Comparison of ENCODE assay signal across 8 cellular contexts in genomic region chr9:4792572-4793411, GRCh38. TPM values are rescaled to one million over a fixed set of nuclear protein-coding genes. Genes with fewer than 3 reads are reported as not detected.
DNase-seq lines count a peak whose midpoint lies in the region; ATAC-seq and TF ChIP-seq lines count a peak whose summit lies in the region.

TSS of gene RCL1 (plus strand) at chr9:4792944. CDS start at chr9:4793092, 148 bp downstream.

- WGBS in esophagus, 2 donors, result 0 to 1% methylated on average over 82 to 100 of the region's 100 CpGs

- intact Hi-C loops in PC-9 (cut with micrococcal nuclease; ENCODE audit: unreplicated experiment), result loop anchor here (2.0 kb wide), 1 partner anchor 192 kb away; the partner anchor contains the start of gene JAK2

- H3K9me3 ChIP-seq in PC-9 (ENCODE audit: insufficient read depth, low read depth) (no peaks in the 10 kb centered on the region), esophagus (ENCODE audit: control insufficient read depth in 2 of 2, insufficient read depth in 1 of 2, low read depth in 1 of 2, low read length in 1 of 2) (no peaks in the 10 kb centered on the region), mucosa of stomach (ENCODE audit: control insufficient read depth, low read length) (no peaks in the 10 kb centered on the region)

- peak within 1 kb of the TSS; percentile 69 for H3K27ac ChIP-seq in PC-9
- H3K27ac ChIP-seq in esophagus (ENCODE audit: low read depth in 2 of 2, low read length in 1 of 2), result peak within 1 kb of the TSS; percentile 80 to 84

- H3K27me3 Mint-ChIP-seq in activated T-cell treated with anti-CD3 and anti-CD28 coated beads, Interleukin-2, amount 50 U/mL, for 24 hours, result no peaks in the 10 kb centered on the region

- POLR2A ChIA-PET in PC-9 (lab: Charles Lee; ENCODE audit: unreplicated experiment), result interaction anchor here (0.6 kb wide), 1 partner anchor 831 kb away, joined by 3 read pairs; no protein-coding TSS in a partner anchor

- CTCF ChIA-PET in PC-9 (lab: Charles Lee), result interaction anchor here (0.8 kb wide), 1 partner anchor 23 kb away, joined by 10 read pairs; no protein-coding TSS in a partner anchor

- H3K36me3 ChIP-seq in PC-9 (ENCODE audit: low read depth) (no peaks in the 10 kb centered on the region), esophagus (ENCODE audit: control insufficient read depth in 2 of 2, insufficient read depth in 2 of 2, low read length in 1 of 2) (no peaks in the 10 kb centered on the region), mucosa of stomach (ENCODE audit: control insufficient read depth, insufficient read depth, low read length) (no peaks in the 10 kb centered on the region)

- H3K36me3 Mint-ChIP-seq in activated T-cell treated with anti-CD3 and anti-CD28 coated beads, Interleukin-2, amount 50 U/mL, for 24 hours (ENCODE audit: low read depth), result peaks cover 41% of the 10 kb centered on the region

- no peaks in the 10 kb centered on the region for H3K27me3 ChIP-seq in PC-9 (ENCODE audit: insufficient read depth, low read depth)
- H3K27me3 ChIP-seq in esophagus (ENCODE audit: control insufficient read depth in 1 of 2, insufficient read depth in 2 of 2, low read length in 2 of 2), result no peaks in the 10 kb centered on the region
- no peaks in the 10 kb centered on the region for H3K27me3 ChIP-seq in mucosa of stomach (ENCODE audit: control insufficient read depth, insufficient read depth, low read length)

- peak within 1 kb of the TSS; percentile 75 for H3K9ac ChIP-seq in mucosa of stomach (ENCODE audit: low read length)

- peak within 1 kb of the TSS; percentile 80 for H3K4me2 ChIP-seq in PC-9

- H3K4me3 ChIP-seq in Jurkat, Clone E6-1 (ENCODE audit: low read length), result peak within 1 kb of the TSS; percentile 83
- H3K4me3 ChIP-seq in PC-9, result peak within 1 kb of the TSS; percentile 94
- H3K4me3 ChIP-seq in esophagus (ENCODE audit: low read depth in 1 of 2, low read length in 2 of 2), result peak within 1 kb of the TSS; percentile 73 to 92
- peak within 1 kb of the TSS; percentile 75 for H3K4me3 ChIP-seq in mucosa of stomach (ENCODE audit: low read length)

- H3K9me3 Mint-ChIP-seq in activated T-cell treated with anti-CD3 and anti-CD28 coated beads, Interleukin-2, amount 50 U/mL, for 24 hours, result peaks cover 4% of the 10 kb centered on the region

- peak within 1 kb of the TSS; percentile 97 for H3K27ac Mint-ChIP-seq in activated T-cell treated with anti-CD3 and anti-CD28 coated beads, Interleukin-2, amount 50 U/mL, for 24 hours

- peaks cover 21% of the 10 kb centered on the region for H4K20me1 ChIP-seq in PC-9 (ENCODE audit: insufficient read depth)

- peaks cover 45% of the 10 kb centered on the region for H3K79me2 ChIP-seq in PC-9 (ENCODE audit: low read depth)

- DNase-seq in DMS153 (lab: John Stamatoyannopoulos, UW) (peak; percentile 91), PC-9 (peak; percentile 77 to 94)
- DNase-seq in Jurkat, Clone E6-1 (ENCODE audit: low read depth, low spot score), result peak; percentile 89
- peak; percentile 98 for DNase-seq in activated T-cell treated with anti-CD3 and anti-CD28 coated beads, Interleukin-2, amount 50 U/mL, for 24 hours
- peak; percentile 90 to 94 for DNase-seq in stimulated activated CD8-positive, alpha-beta memory T cell treated with anti-CD3 and anti-CD28 coated beads, Interleukin-7, amount 100 ng/mL, for 1 hour (ENCODE audit: low read depth in 2 of 2)

- BruUV-seq in PC-9 (replicated peaks; lab: Mats Ljungman, UMichigan), result no TSS peak

- H3K4me1 ChIP-seq in PC-9 (replicated peaks; ENCODE audit: insufficient read depth), result peaks cover 10% of the 10 kb centered on the region; the same call in 1 of the 2 replicates
- H3K4me1 ChIP-seq in esophagus (ENCODE audit: control insufficient read depth in 2 of 2, insufficient read depth in 2 of 2, low read length in 1 of 2), result peaks cover 0 to 4% of the 10 kb centered on the region in 2 donors
- H3K4me1 ChIP-seq in mucosa of stomach (ENCODE audit: control insufficient read depth, insufficient read depth, low read length), result peaks cover 14% of the 10 kb centered on the region

- H3F3A ChIP-seq in PC-9 (ENCODE audit: insufficient read depth, low read depth), result no peaks in the 10 kb centered on the region

- peaks cover 60% of the 10 kb centered on the region for H3K4me1 Mint-ChIP-seq in activated T-cell treated with anti-CD3 and anti-CD28 coated beads, Interleukin-2, amount 50 U/mL, for 24 hours (ENCODE audit: low read depth)

- peak; percentile 95 for ATAC-seq in GM21619 (IDR thresholded peaks at IDR 0.05; ENCODE audit: unreplicated experiment)

- H2AFZ ChIP-seq in PC-9, result peak within 1 kb of the TSS; percentile 95

- TF ChIP-seq CTCF in PC-9 (conservative IDR thresholded peaks at IDR 0.05), result no peak

- H3K9me2 ChIP-seq in PC-9 (ENCODE audit: insufficient read depth), result no peaks in the 10 kb centered on the region

- H3K4me3 Mint-ChIP-seq in activated T-cell treated with anti-CD3 and anti-CD28 coated beads, Interleukin-2, amount 50 U/mL, for 24 hours, result peak within 1 kb of the TSS; percentile 98

RNA-seq across cellular contexts. Expression of gene RCL1, which starts in this region (rescaled TPM):
- polyA plus RNA-seq in Jurkat, Clone E6-1 (2012; ENCODE audit: insufficient read depth, insufficient read length), result 28.9 TPM
- total RNA-seq in PC-9 (2021), result 8.5 and 9.5 TPM in 2 replicates
- 10 to 100 TPM in 1 of 2 donors, 1 to 10 TPM in 1; 8.5 to 10.8 TPM for polyA plus RNA-seq in esophagus

Comparison
In these comparisons a context has a peak if more than half of its experiments do, and no peak if none do; other contexts are left out.
1. Peak in every context shown above with its lines: DNase-seq, ATAC-seq, H3K4me3 ChIP-seq and H3K27ac ChIP-seq.